13 cellular contexts compared by ENCODE assay signal in the genomic region with DNA sequence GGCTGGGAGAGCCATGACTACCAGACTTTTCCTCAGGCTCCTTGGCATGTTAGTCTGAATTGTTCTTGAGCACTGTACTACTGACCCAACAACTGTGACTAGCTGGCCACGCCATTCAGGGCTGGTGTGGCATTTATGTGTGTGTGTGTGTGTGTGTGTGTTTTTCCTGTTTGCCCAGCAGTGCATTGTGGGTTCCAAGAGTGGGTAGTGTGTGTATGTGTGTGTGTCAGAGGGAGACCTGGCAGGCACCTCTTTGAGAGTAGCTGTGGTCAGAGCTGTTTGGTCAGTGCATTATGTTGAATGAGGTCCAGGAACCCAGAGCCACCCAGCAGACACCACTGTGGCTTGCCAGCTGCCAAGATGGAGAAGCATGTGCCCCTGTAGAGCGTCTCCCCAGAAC. TPM values are rescaled to one million over a fixed set of nuclear protein-coding genes. Genes with fewer than 3 reads are reported as not detected.
DNase-seq lines count a peak whose midpoint lies in the region; ATAC-seq and TF ChIP-seq lines count a peak whose summit lies in the region.
"Had no signal": no experiment of that assay in that cellular context is flagged by ENCODE, and none has a peak within 500 bp of the region (broad histone marks: within the 10 kb centered on the region; RNA-seq: fewer than 3 reads in every experiment).

No MANE protein-coding gene starts in this region.

- peaks cover 9 to 11% of the 10 kb centered on the region in 2 donors for H3K36me3 ChIP-seq in thyroid gland
- H3K36me3 ChIP-seq: neural progenitor cell had no signal

- H3K4me3 ChIP-seq in thyroid gland (replicated peaks in 1 of 3) = no peak overlapping the region
- H3K4me3 ChIP-seq: neural progenitor cell, tibial artery had no signal

- H3K27ac Mint-ChIP-seq in activated naive CD8-positive, alpha-beta T cell treated with anti-CD3 and anti-CD28 coated beads, Interleukin-2, amount 50 U/mL, for 24 hours = peak overlapping the region; percentile 50
- no peak overlapping the region for H3K27ac Mint-ChIP-seq in activated naive CD8-positive, alpha-beta T cell treated with anti-CD3 and anti-CD28 coated beads for 36 hours
- peak overlapping the region; percentile 15 for H3K27ac Mint-ChIP-seq in glutamatergic neuron (ENCODE audit: unreplicated experiment)
- H3K27ac Mint-ChIP-seq: activated naive CD4-positive, alpha-beta T cell treated with anti-CD3 and anti-CD28 coated beads for 36 hours; effector memory CD8-positive, alpha-beta T cell; neural progenitor cell had no signal

- H3K27me3 Mint-ChIP-seq in activated naive CD8-positive, alpha-beta T cell treated with anti-CD3 and anti-CD28 coated beads, Interleukin-2, amount 50 U/mL, for 24 hours = no peaks in the 10 kb centered on the region
- no peaks in the 10 kb centered on the region for H3K27me3 Mint-ChIP-seq in activated naive CD8-positive, alpha-beta T cell treated with anti-CD3 and anti-CD28 coated beads for 36 hours
- peaks cover 2% of the 10 kb centered on the region for H3K27me3 Mint-ChIP-seq in glutamatergic neuron (ENCODE audit: unreplicated experiment)
- H3K27me3 Mint-ChIP-seq: CD4-positive, CD25-positive, alpha-beta regulatory T cell; effector memory CD8-positive, alpha-beta T cell had no signal

- no peak for DNase-seq in activated naive CD8-positive, alpha-beta T cell treated with anti-CD3 and anti-CD28 coated beads, Interleukin-2, amount 50 U/mL, for 24 hours
- DNase-seq in activated naive CD8-positive, alpha-beta T cell treated with anti-CD3 and anti-CD28 coated beads for 36 hours = no peak
- DNase-seq in glutamatergic neuron (no peak), thyroid gland (peak; percentile 60 to 67), NCI-H748 treated with DMSO at 0.1 percent for 48 hours (lab: John Stamatoyannopoulos, UW) (no peak), iPS-NIHi11 (ENCODE audit: low spot score) (no peak)

- no peaks in the 10 kb centered on the region for H3K9me3 ChIP-seq in thyroid gland
- H3K9me3 ChIP-seq: tibial artery had no signal

- no peak for TF ChIP-seq CTCF in VCaP (conservative IDR thresholded peaks at IDR 0.05)
- no peak for TF ChIP-seq CTCF in glutamatergic neuron (IDR thresholded peaks at IDR 0.05; ENCODE audit: partially characterized antibody, unreplicated experiment)
- TF ChIP-seq CTCF in thyroid gland (IDR thresholded peaks at IDR 0.05) = no peak

- peak overlapping the region; percentile 76 for H3K27ac ChIP-seq in VCaP
- peak overlapping the region; percentile 36 to 77 (median 42) for H3K27ac ChIP-seq in thyroid gland
- H3K27ac ChIP-seq: neural progenitor cell, tibial artery had no signal

- H3K36me3 Mint-ChIP-seq in activated naive CD8-positive, alpha-beta T cell treated with anti-CD3 and anti-CD28 coated beads, Interleukin-2, amount 50 U/mL, for 24 hours (ENCODE audit: low read depth) = peaks cover 38% of the 10 kb centered on the region
- H3K36me3 Mint-ChIP-seq in activated naive CD8-positive, alpha-beta T cell treated with anti-CD3 and anti-CD28 coated beads for 36 hours = peaks cover 6% of the 10 kb centered on the region
- peaks cover 10% of the 10 kb centered on the region for H3K36me3 Mint-ChIP-seq in glutamatergic neuron (ENCODE audit: unreplicated experiment)

- intact Hi-C loops in thyroid gland (cut with DNase I) = loop anchor here (2.0 to 10.0 kb wide), 3 partner anchors 64 to 414 kb away; a partner anchor contains a TSS

- H3K4me1 ChIP-seq in thyroid gland = peaks cover 0 to 14% of the 10 kb centered on the region in 2 donors
- H3K4me1 ChIP-seq: neural progenitor cell, tibial artery had no signal

- no peak overlapping the region for H3K4me3 Mint-ChIP-seq in activated naive CD8-positive, alpha-beta T cell treated with anti-CD3 and anti-CD28 coated beads, Interleukin-2, amount 50 U/mL, for 24 hours
- no peak overlapping the region for H3K4me3 Mint-ChIP-seq in activated naive CD8-positive, alpha-beta T cell treated with anti-CD3 and anti-CD28 coated beads for 36 hours
- H3K4me3 Mint-ChIP-seq in glutamatergic neuron (ENCODE audit: unreplicated experiment) = no peak overlapping the region
- H3K4me3 Mint-ChIP-seq: activated naive CD4-positive, alpha-beta T cell treated with anti-CD3 and anti-CD28 coated beads for 36 hours; CD4-positive, CD25-positive, alpha-beta regulatory T cell; effector memory CD8-positive, alpha-beta T cell; neural progenitor cell had no signal

- WGBS in thyroid gland, 2 donors = 35 to 41% methylated on average over 2 of the region's 2 CpGs

- no peak for TF ChIP-seq POLR2A in thyroid gland (IDR thresholded peaks at IDR 0.05)

- ATAC-seq in activated naive CD8-positive, alpha-beta T cell treated with anti-CD3 and anti-CD28 coated beads, Interleukin-2, amount 50 U/mL, for 24 hours = no peak
- ATAC-seq in GM19463 (IDR thresholded peaks at IDR 0.05; ENCODE audit: unreplicated experiment) = no peak

- H3K4me1 Mint-ChIP-seq in activated naive CD8-positive, alpha-beta T cell treated with anti-CD3 and anti-CD28 coated beads, Interleukin-2, amount 50 U/mL, for 24 hours = peaks cover 8% of the 10 kb centered on the region
- peaks cover 2% of the 10 kb centered on the region for H3K4me1 Mint-ChIP-seq in activated naive CD8-positive, alpha-beta T cell treated with anti-CD3 and anti-CD28 coated beads for 36 hours
- H3K4me1 Mint-ChIP-seq in glutamatergic neuron (ENCODE audit: low read depth, unreplicated experiment) = peaks cover 14% of the 10 kb centered on the region
- H3K4me1 Mint-ChIP-seq: neural progenitor cell had no signal

- no peaks in the 10 kb centered on the region for H3K9me3 Mint-ChIP-seq in activated naive CD8-positive, alpha-beta T cell treated with anti-CD3 and anti-CD28 coated beads, Interleukin-2, amount 50 U/mL, for 24 hours
- no peaks in the 10 kb centered on the region for H3K9me3 Mint-ChIP-seq in activated naive CD8-positive, alpha-beta T cell treated with anti-CD3 and anti-CD28 coated beads for 36 hours
- H3K9me3 Mint-ChIP-seq in glutamatergic neuron (ENCODE audit: unreplicated experiment) = no peaks in the 10 kb centered on the region
- H3K9me3 Mint-ChIP-seq: activated naive CD4-positive, alpha-beta T cell treated with anti-CD3 and anti-CD28 coated beads for 36 hours; CD4-positive, CD25-positive, alpha-beta regulatory T cell; effector memory CD8-positive, alpha-beta T cell; neural progenitor cell had no signal

- H3K27me3 ChIP-seq in thyroid gland = no peaks in the 10 kb centered on the region
- H3K27me3 ChIP-seq: neural progenitor cell, tibial artery had no signal

RNA-seq across cellular contexts. Expression of a gene that starts 9.1 kb away (rescaled TPM):
- total RNA-seq in activated naive CD8-positive, alpha-beta T cell treated with anti-CD3 and anti-CD28 coated beads for 36 hours = 10 to 100 TPM; 36.1 to 37.3 TPM
- total RNA-seq in glutamatergic neuron (ENCODE audit: unreplicated experiment) (29.1 TPM), thyroid gland (100 to 1,000 TPM in 1 of 4 donors, 10 to 100 TPM in 3; 39.4 to 124 (median 86.8) TPM)

Comparison
In these comparisons a context has a peak if more than half of its experiments do, and no peak if none do; other contexts are left out.
1. DNase-seq: peak in thyroid gland (2 of 2); none in activated naive CD8-positive, alpha-beta T cell treated with anti-CD3 and anti-CD28 coated beads, Interleukin-2, amount 50 U/mL, for 24 hours (single experiment), activated naive CD8-positive, alpha-beta T cell treated with anti-CD3 and anti-CD28 coated beads for 36 hours (single experiment), glutamatergic neuron (single experiment), NCI-H748 treated with DMSO at 0.1 percent for 48 hours (single experiment) and iPS-NIHi11 (single experiment).